In genomic region chr10:69382382-69383117, GRCh38 we compare ENCODE assay signal across 1 cellular context.
TF ChIP-seq lines count a peak whose summit lies in the region.

No MANE protein-coding gene starts in this region.

TF ChIP-seq in IMR-90, 13 proteins besides CTCF, POLR2A, EP300 and RAD21:
- TF ChIP-seq RCOR1 (IDR thresholded peaks at IDR 0.05; ENCODE audit: insufficient replicate concordance, low read length) (no peak), CEBPB (IDR thresholded peaks at IDR 0.05; ENCODE audit: low read depth, low read length) (0 out of 2 replicates have a peak, but pooled peaks have one; percentile 14)
